Comparison of ENCODE assay signal across 10 cellular contexts in the genomic region with DNA sequence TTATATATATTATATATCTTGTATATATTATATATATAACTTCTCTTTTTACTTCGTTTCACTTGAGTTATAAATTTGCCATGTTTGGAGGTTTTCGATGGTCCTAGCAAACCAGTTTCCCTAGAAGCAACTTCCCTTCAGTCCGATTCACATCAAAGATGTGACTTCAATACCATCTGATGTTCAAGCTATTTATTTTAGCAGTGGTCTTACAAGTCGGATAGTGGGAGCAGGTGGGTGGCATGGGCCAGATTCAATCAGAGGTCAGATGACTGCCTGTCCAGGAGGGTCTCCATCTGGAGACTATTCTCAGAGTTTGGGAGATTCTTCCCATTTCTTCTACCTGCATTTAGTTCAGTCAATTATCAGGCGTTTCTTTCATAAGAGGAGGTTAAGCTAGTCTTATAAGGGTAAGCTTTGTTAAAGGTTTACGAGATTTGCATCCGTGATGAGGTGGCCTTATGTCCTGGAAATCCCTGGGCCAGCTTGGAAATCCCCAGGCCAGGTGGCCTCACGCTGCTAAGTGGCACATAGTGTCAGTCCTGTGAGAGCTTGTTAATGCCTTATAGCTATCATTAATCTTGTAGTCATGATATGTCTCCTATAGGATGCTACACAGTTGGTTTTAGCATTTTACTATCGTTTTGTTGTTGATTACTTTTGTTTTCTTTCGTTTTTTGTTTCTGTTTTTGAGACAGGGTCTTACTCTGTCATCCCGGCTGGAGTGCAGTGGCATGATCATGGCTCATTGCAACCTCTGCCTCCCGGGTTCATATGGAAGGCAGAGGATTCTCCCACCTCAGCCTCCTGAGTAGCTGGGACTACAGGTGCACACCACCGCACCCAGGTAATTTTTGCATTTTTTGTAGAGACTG.
DNase-seq lines count a peak whose midpoint lies in the region; ATAC-seq and TF ChIP-seq lines count a peak whose summit lies in the region.
"Had no signal": no experiment of that assay in that cellular context is flagged by ENCODE, and none has a peak within 500 bp of the region (broad histone marks: within the 10 kb centered on the region; RNA-seq: fewer than 3 reads in every experiment).

No MANE protein-coding gene starts in this region.

- no peak for TF ChIP-seq CTCF in left ventricle myocardium inferior (IDR thresholded peaks at IDR 0.05; ENCODE audit: borderline replicate concordance)

- intact Hi-C loops in left ventricle myocardium inferior (cut with micrococcal nuclease): no loop called here

- H3K4me1 ChIP-seq in left ventricle myocardium inferior: no peaks in the 10 kb centered on the region

- H3K27me3 ChIP-seq in left ventricle myocardium inferior (ENCODE audit: low read depth): no peaks in the 10 kb centered on the region
- H3K27me3 ChIP-seq: esophagus squamous epithelium had no signal

- H3K4me3 ChIP-seq in left ventricle myocardium inferior: no peak overlapping the region

- no peak overlapping the region for H3K27ac ChIP-seq in left ventricle myocardium inferior (replicated peaks)
- H3K27ac ChIP-seq: esophagus squamous epithelium had no signal

- peak; percentile 31 for DNase-seq in cerebellum (ENCODE audit: low spot score)
- no peak for DNase-seq in left ventricle myocardium inferior
- no peak for DNase-seq in HT-29 (ENCODE audit: low spot score)
- DNase-seq in NCI-H774 (lab: John Stamatoyannopoulos, UW): no peak
- no peak for DNase-seq in activated CD8-positive, alpha-beta memory T cell treated with anti-CD3 and anti-CD28 coated beads, Interleukin-2, amount 50 U/mL, for 4 hours
- DNase-seq: esophagus squamous epithelium had no signal

- no peaks in the 10 kb centered on the region for H3K36me3 ChIP-seq in left ventricle myocardium inferior
- H3K36me3 ChIP-seq: esophagus squamous epithelium had no signal

- peaks cover 3% of the 10 kb centered on the region for H3K9me3 ChIP-seq in left ventricle myocardium inferior (replicated peaks)
- H3K9me3 ChIP-seq: esophagus squamous epithelium had no signal

- ATAC-seq in GM18508 (IDR thresholded peaks at IDR 0.05; ENCODE audit: insufficient read depth, unreplicated experiment) (peak; percentile 84), GM21390 (IDR thresholded peaks at IDR 0.05; ENCODE audit: unreplicated experiment) (peak; percentile 76), HG03196 (IDR thresholded peaks at IDR 0.05; ENCODE audit: unreplicated experiment) (peak; percentile 83)
- ATAC-seq: activated CD4-positive, CD25-positive, alpha-beta regulatory T cell treated with anti-CD3 and anti-CD28 coated beads, Interleukin-2, amount 50 U/mL, for 24 hours had no signal
